ENCODE assay signal across 16 cellular contexts in the genomic region with DNA sequence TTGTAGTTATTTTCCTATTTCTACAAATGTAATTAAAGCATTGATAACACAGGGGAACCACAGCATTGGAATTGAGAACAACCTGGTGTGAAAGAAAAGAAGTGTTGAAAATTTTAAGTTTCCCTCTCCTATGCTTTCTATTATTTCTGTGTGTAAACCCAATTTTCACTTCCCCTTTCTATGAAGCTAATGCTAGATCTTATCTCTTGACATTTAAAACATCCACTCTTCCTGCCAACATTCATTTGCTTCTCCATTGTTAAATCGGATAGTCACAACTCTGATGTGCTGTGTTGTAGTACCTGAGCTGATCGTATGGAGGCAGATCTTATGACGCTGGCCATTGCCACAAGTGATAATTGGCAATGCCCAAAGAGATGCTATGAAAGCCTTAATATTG.
DNase-seq lines count a peak whose midpoint lies in the region; ATAC-seq lines count a peak whose summit lies in the region.
"Had no signal": no experiment of that assay in that cellular context is flagged by ENCODE, and none has a peak within 500 bp of the region (broad histone marks: within the 10 kb centered on the region; RNA-seq: fewer than 3 reads in every experiment).

No MANE protein-coding gene starts in this region.

- DNase-seq in SIG-M5 treated with dmso at 0.1 percent for 504 hours (lab: John Stamatoyannopoulos, UW; ENCODE audit: unreplicated experiment) = peak; percentile 52
- no peak for DNase-seq in DMS153 treated with DMSO at 0.1 percent for 48 hours (lab: John Stamatoyannopoulos, UW; ENCODE audit: unreplicated experiment)
- DNase-seq in C1 segment of cervical spinal cord (lab: John Stamatoyannopoulos, UW) = no peak
- no peak for DNase-seq in NCI-H510A (lab: John Stamatoyannopoulos, UW)
- DNase-seq: activated CD4-positive, alpha-beta T cell treated with anti-CD3 and anti-CD28 coated beads for 1 hour; DND-41; effector memory CD4-positive, alpha-beta T cell; NCI-H1417; NCI-H524 treated with DMSO at 0.1 percent for 48 hours; SHP77 treated with DMSO at 0.1 percent for 48 hours; stomach had no signal

- ATAC-seq in GM18519 (IDR thresholded peaks at IDR 0.05; ENCODE audit: low FRiP score, unreplicated experiment) = peak; percentile 66
- ATAC-seq in GM21529 (IDR thresholded peaks at IDR 0.05; ENCODE audit: unreplicated experiment) = peak; percentile 79
- peak; percentile 83 for ATAC-seq in HG03460 (IDR thresholded peaks at IDR 0.05; ENCODE audit: unreplicated experiment)
- no peak for ATAC-seq in HG03139 (IDR thresholded peaks at IDR 0.05; ENCODE audit: unreplicated experiment)
- ATAC-seq: gastroesophageal sphincter had no signal
